Comparison of ENCODE assay signal across 8 cellular contexts in genomic region chr11:67352546-67353316, GRCh38. TPM values are rescaled to one million over a fixed set of nuclear protein-coding genes. Genes with fewer than 3 reads are reported as not detected.
DNase-seq lines count a peak whose midpoint lies in the region; ATAC-seq and TF ChIP-seq lines count a peak whose summit lies in the region.

No MANE protein-coding gene starts in this region.

- H3K9me3 Mint-ChIP-seq in activated CD8-positive, alpha-beta T cell treated with anti-CD3 and anti-CD28 coated beads for 36 hours, result no peaks in the 10 kb centered on the region

- intact Hi-C loops in activated CD8-positive, alpha-beta T cell treated with anti-CD3 and anti-CD28 coated beads for 36 hours (cut with micrococcal nuclease), result no loop called here

- H3K36me3 ChIP-seq in ES-I3 (ENCODE audit: insufficient read depth, low read length) (no peaks in the 10 kb centered on the region), cardiac muscle cell (no peaks in the 10 kb centered on the region), rectal smooth muscle tissue (ENCODE audit: control insufficient read depth, insufficient read depth, low read length) (peaks cover 5% of the 10 kb centered on the region)

- no peaks in the 10 kb centered on the region for H3K27me3 Mint-ChIP-seq in activated CD8-positive, alpha-beta T cell treated with anti-CD3 and anti-CD28 coated beads for 36 hours

- H3K4me3 Mint-ChIP-seq in activated CD8-positive, alpha-beta T cell treated with anti-CD3 and anti-CD28 coated beads for 36 hours, result peak overlapping the region; percentile 83

- H3K9me3 ChIP-seq in ES-I3 (ENCODE audit: control insufficient read depth, insufficient read depth, low read length) (no peaks in the 10 kb centered on the region), cardiac muscle cell (ENCODE audit: low read depth) (no peaks in the 10 kb centered on the region)

- H3K27ac ChIP-seq in cardiac muscle cell, result peak overlapping the region; percentile 87
- peak overlapping the region; percentile 98 for H3K27ac ChIP-seq in rectal smooth muscle tissue (ENCODE audit: low read depth, low read length)

- ATAC-seq in GM21529 (IDR thresholded peaks at IDR 0.05; ENCODE audit: unreplicated experiment) (peak; percentile 9), HG03432 (IDR thresholded peaks at IDR 0.05; ENCODE audit: unreplicated experiment) (no peak)
- peak; percentile 52 for ATAC-seq in activated CD8-positive, alpha-beta T cell treated with anti-CD3 and anti-CD28 coated beads for 36 hours

- TF ChIP-seq CTCF in activated CD8-positive, alpha-beta T cell treated with anti-CD3 and anti-CD28 coated beads for 36 hours (IDR thresholded peaks at IDR 0.05), result no peak
- no peak for TF ChIP-seq CTCF in cardiac muscle cell (IDR thresholded peaks at IDR 0.05; ENCODE audit: low read depth, low read length)

- H3K4me3 ChIP-seq in cardiac muscle cell (peak overlapping the region; percentile 67), rectal smooth muscle tissue (ENCODE audit: low read length) (peak overlapping the region; percentile 92)

- H3K27ac Mint-ChIP-seq in activated CD8-positive, alpha-beta T cell treated with anti-CD3 and anti-CD28 coated beads for 36 hours, result peak overlapping the region; percentile 98

- H3K9ac ChIP-seq in ES-I3 (ENCODE audit: low read depth, low read length) (peak overlapping the region; percentile 59), rectal smooth muscle tissue (ENCODE audit: low read length) (peak overlapping the region; percentile 84)

- H3K27me3 ChIP-seq in cardiac muscle cell (no peaks in the 10 kb centered on the region), rectal smooth muscle tissue (ENCODE audit: control insufficient read depth, insufficient read depth, low read length) (no peaks in the 10 kb centered on the region)

- POLR2A ChIA-PET in activated CD8-positive, alpha-beta T cell treated with anti-CD3 and anti-CD28 coated beads for 36 hours (lab: Charles Lee), result interaction anchor here (0.8 to 3.5 kb wide), 13 partner anchors 11 to 153 kb away, joined by 3 to 22 read pairs (median 4); partner anchors contain the start of genes PITPNM1 and RAD9A

- DNase-seq in MV-4-11 (lab: John Stamatoyannopoulos, UW) (peak; percentile 40), cardiac muscle cell (ENCODE audit: low read depth in 1 of 2, low spot score in 1 of 2) (no peak), NCI-H187 (lab: John Stamatoyannopoulos, UW) (no peak)
- DNase-seq in activated CD8-positive, alpha-beta T cell treated with anti-CD3 and anti-CD28 coated beads for 36 hours, result peak; percentile 75

- H3K36me3 Mint-ChIP-seq in activated CD8-positive, alpha-beta T cell treated with anti-CD3 and anti-CD28 coated beads for 36 hours (ENCODE audit: low read depth), result peaks cover 1% of the 10 kb centered on the region

- H3K4me1 Mint-ChIP-seq in activated CD8-positive, alpha-beta T cell treated with anti-CD3 and anti-CD28 coated beads for 36 hours (ENCODE audit: low read depth), result peaks cover 45% of the 10 kb centered on the region

- CTCF ChIA-PET in activated CD8-positive, alpha-beta T cell treated with anti-CD3 and anti-CD28 coated beads for 36 hours (lab: Charles Lee), result interaction anchor here (0.6 to 12.1 kb wide), 18 partner anchors 7 to 296 kb away, joined by 3 to 883 read pairs (median 4); partner anchors contain the start of genes CLCF1, GRK2, KDM2A and PPP1CA

- H3K4me1 ChIP-seq in ES-I3 (ENCODE audit: insufficient read depth, low read length), result peaks cover 24% of the 10 kb centered on the region
- peaks cover 10% of the 10 kb centered on the region for H3K4me1 ChIP-seq in cardiac muscle cell (ENCODE audit: low read depth)
- peaks cover 30% of the 10 kb centered on the region for H3K4me1 ChIP-seq in rectal smooth muscle tissue (ENCODE audit: control insufficient read depth, insufficient read depth, low read length)

RNA-seq across cellular contexts. Expression of gene POLD4, which starts 0.6 kb away (rescaled TPM):
- total RNA-seq in activated CD8-positive, alpha-beta T cell treated with anti-CD3 and anti-CD28 coated beads for 36 hours, result 10 to 100 TPM; 34.1 to 36.1 TPM
- 64.4 and 74.9 TPM in 2 replicates for total RNA-seq in cardiac muscle cell
- polyA plus RNA-seq in cardiac muscle cell, result 49.8 and 51.9 TPM in 2 replicates

RNA-seq across cellular contexts. Expression of gene CLCF1, which starts 20.7 kb away (rescaled TPM):
- under 1 TPM; 0.79 to 0.81 TPM for total RNA-seq in activated CD8-positive, alpha-beta T cell treated with anti-CD3 and anti-CD28 coated beads for 36 hours
- total RNA-seq in cardiac muscle cell, result 1.1 and 2.4 TPM in 2 replicates
- polyA plus RNA-seq in cardiac muscle cell, result 0.09 and 0.16 TPM in 2 replicates

RNA-seq across cellular contexts. Expression of gene RAD9A, which starts 39.1 kb away (rescaled TPM):
- 10 to 100 TPM; 29.7 to 30.6 TPM for total RNA-seq in activated CD8-positive, alpha-beta T cell treated with anti-CD3 and anti-CD28 coated beads for 36 hours
- total RNA-seq in cardiac muscle cell, result 24.4 and 27.5 TPM in 2 replicates
- polyA plus RNA-seq in cardiac muscle cell, result 22.2 and 25.2 TPM in 2 replicates

RNA-seq across cellular contexts. Expression of gene PPP1CA, which starts 48.9 kb away (rescaled TPM):
- 100 to 1,000 TPM; 249 to 258 TPM for total RNA-seq in activated CD8-positive, alpha-beta T cell treated with anti-CD3 and anti-CD28 coated beads for 36 hours
- total RNA-seq in cardiac muscle cell, result 142 and 174 TPM in 2 replicates
- 179 and 235 TPM in 2 replicates for polyA plus RNA-seq in cardiac muscle cell

RNA-seq across cellular contexts. Expression of gene SSH3, which starts 49.4 kb away (rescaled TPM):
- total RNA-seq in activated CD8-positive, alpha-beta T cell treated with anti-CD3 and anti-CD28 coated beads for 36 hours, result 1 to 10 TPM; 7.4 to 9.1 TPM
- total RNA-seq in cardiac muscle cell, result 18.7 and 39.9 TPM in 2 replicates
- polyA plus RNA-seq in cardiac muscle cell, result 26.7 and 28.0 TPM in 2 replicates

Comparison
In these comparisons a context has a peak if more than half of its experiments do, and no peak if none do; other contexts are left out.
1. DNase-seq: peak in MV-4-11 (single experiment) and activated CD8-positive, alpha-beta T cell treated with anti-CD3 and anti-CD28 coated beads for 36 hours (single experiment); none in cardiac muscle cell (0 of 2) and NCI-H187 (0 of 2).